8 cellular contexts compared by ENCODE assay signal in genomic region chr1:224497714-224498573, GRCh38.
A peak's percentile ranks its signal among the peaks of the same experiment; 100 is the strongest.
DNase-seq lines count a peak whose midpoint lies in the region; ATAC-seq and TF ChIP-seq lines count a peak whose summit lies in the region.

No MANE protein-coding gene starts in this region.

- peaks cover 18% of the 10 kb centered on the region for H3K4me1 ChIP-seq in neuron (ENCODE audit: insufficient read depth, low read length)
- peaks cover 45% of the 10 kb centered on the region for H3K4me1 ChIP-seq in testis

- intact Hi-C loops in testis (cut with DNase I; ENCODE audit: low total_unique reads), result no loop called here

- ATAC-seq in GM18498 (IDR thresholded peaks at IDR 0.05; ENCODE audit: unreplicated experiment) (peak; percentile 96), esophagus mucosa (peak; percentile 83)

- H3K27me3 Mint-ChIP-seq in HFFc6 (ENCODE audit: insufficient read depth), result no peaks in the 10 kb centered on the region; the same call in none of the 2 replicates

- no peaks in the 10 kb centered on the region for H3K27me3 ChIP-seq in neuron (ENCODE audit: insufficient read depth, low read length)
- no peaks in the 10 kb centered on the region for H3K27me3 ChIP-seq in testis

- H3K4me3 ChIP-seq in neuron (ENCODE audit: low read length), result peak overlapping the region; percentile 19
- no peak overlapping the region for H3K4me3 ChIP-seq in testis

- peaks cover 66% of the 10 kb centered on the region for H3K4me1 Mint-ChIP-seq in HFFc6 (ENCODE audit: low read depth)

- H3K9me3 Mint-ChIP-seq in HFFc6, result no peaks in the 10 kb centered on the region; the same call in 1 of the 2 replicates

- H3K36me3 ChIP-seq in neuron (ENCODE audit: insufficient read depth, low read length), result no peaks in the 10 kb centered on the region
- no peaks in the 10 kb centered on the region for H3K36me3 ChIP-seq in testis (ENCODE audit: low read depth, missing control alignments)

- TF ChIP-seq POLR2A in testis (IDR thresholded peaks at IDR 0.05), result no peak

- H2AFZ ChIP-seq in neuron (ENCODE audit: low read depth, low read length), result peak overlapping the region; percentile 29

- peak; percentile 10; the same call in 1 of the 2 replicates for TF ChIP-seq CTCF in HFFc6 (IDR thresholded peaks at IDR 0.05)
- no peak for TF ChIP-seq CTCF in testis (IDR thresholded peaks at IDR 0.05)

- H3K9me3 ChIP-seq in neuron (ENCODE audit: low read length) (no peaks in the 10 kb centered on the region), testis (no peaks in the 10 kb centered on the region)

- peak overlapping the region; percentile 95 for H3K27ac Mint-ChIP-seq in HFFc6

- H3K36me3 Mint-ChIP-seq in HFFc6 (ENCODE audit: low read depth), result peaks cover 14% of the 10 kb centered on the region

- DNase-seq in HFFc6 (peak; percentile 88), MV-4-11 (lab: John Stamatoyannopoulos, UW) (peak; percentile 99), testis (peak; percentile 33), mesenteric fat pad (ENCODE audit: low spot score) (no peak)
- peak; percentile 24 to 39 for DNase-seq in activated CD8-positive, alpha-beta memory T cell treated with anti-CD3 and anti-CD28 coated beads for 4 hours (ENCODE audit: low read depth in 2 of 2)

- H3K4me3 Mint-ChIP-seq in HFFc6, result peak overlapping the region; percentile 79

- 57 to 71% methylated on average over 3 of the region's 3 CpGs for WGBS in testis, 2 donors

- H3K27ac ChIP-seq in testis, result peak overlapping the region in 1 of 2 donors; percentile 64
